21 cellular contexts compared by ENCODE assay signal in genomic region chr5:7010578-7010977, GRCh38.
"Had no signal": no experiment of that assay in that cellular context is flagged by ENCODE, and none has a peak within 500 bp of the region (broad histone marks: within the 10 kb centered on the region; RNA-seq: fewer than 3 reads in every experiment).

No MANE protein-coding gene starts in this region.

- FAIRE-seq: astrocyte, bronchial epithelial cell, endothelial cell of umbilical vein, urothelium cell line had no signal

- H3K4me3 ChIP-seq: adrenal gland, esophagus muscularis mucosa, heart right ventricle, lung, tibial nerve had no signal

- H3K27ac ChIP-seq: adrenal gland, esophagus muscularis mucosa, heart right ventricle, tibial nerve, WERI-Rb-1 had no signal

- H3K9me3 ChIP-seq: adrenal gland, esophagus muscularis mucosa, heart right ventricle, tibial nerve had no signal

- H3K4me1 ChIP-seq: adrenal gland, esophagus muscularis mucosa, heart right ventricle, tibial nerve had no signal

- DNase-seq: activated CD4-positive, alpha-beta T cell treated with anti-CD3 and anti-CD28 coated beads, Interleukin-2, amount 50 U/mL, for 4 hours; activated gamma-delta T cell; adrenal gland; cerebellar nuclear complex; effector CD4-positive, alpha-beta T cell; heart right ventricle; left cardiac atrium; occipital lobe; stimulated activated CD4-positive, alpha-beta T cell treated with anti-CD3 and anti-CD28 coated beads, Interleukin-2, amount 100 ng/mL, for 24 hours; stimulated activated naive CD8-positive, alpha-beta T cell treated with anti-CD3 and anti-CD28 coated beads, Interleukin-15, Interleukin-2, amounts not matched to agents 100 U/mL and 50 U/mL, for 24 hours; substantia nigra; T-helper 2 cell had no signal

- ATAC-seq: heart right ventricle; left cardiac atrium; natural killer cell treated with Interleukin-12 subunit alpha and Interleukin-12 subunit beta and Interleukin-15 and Interleukin-18, amount 100 ng/mL, for 72 hours; stimulated activated naive CD8-positive, alpha-beta T cell treated with anti-CD3 and anti-CD28 coated beads, Interleukin-15, Interleukin-2, amounts not matched to agents 100 U/mL and 50 U/mL, for 24 hours had no signal
